ENCODE assay signal across 12 cellular contexts in genomic region chr1:85884372-85885035, GRCh38.
DNase-seq lines count a peak whose midpoint lies in the region; ATAC-seq and TF ChIP-seq lines count a peak whose summit lies in the region.
"Had no signal": no experiment of that assay in that cellular context is flagged by ENCODE, and none has a peak within 500 bp of the region (broad histone marks: within the 10 kb centered on the region; RNA-seq: fewer than 3 reads in every experiment).

No MANE protein-coding gene starts in this region.

- intact Hi-C loops in Panc1 (cut with micrococcal nuclease; ENCODE audit: unreplicated experiment): loop anchor here (5.0 kb wide), 1 partner anchor 177 kb away; the partner anchor contains the start of gene ZNHIT6

- POLR2A ChIA-PET in Panc1 (lab: Charles Lee): interaction anchor here (0.6 kb wide), 1 partner anchor 13 kb away, joined by 4 read pairs; no protein-coding TSS in a partner anchor

- BruUV-seq in Panc1 (replicated peaks; lab: Mats Ljungman, UMichigan): no TSS peak

- TF ChIP-seq POLR2A in upper lobe of left lung (IDR thresholded peaks at IDR 0.05): no peak

- H3K27me3 ChIP-seq in Panc1 (ENCODE audit: control insufficient read depth, insufficient read depth, low read length) (no peaks in the 10 kb centered on the region), upper lobe of left lung (no peaks in the 10 kb centered on the region)

- DNase-seq in NCI-H748 (lab: John Stamatoyannopoulos, UW; ENCODE audit: unreplicated experiment) (peak; percentile 22), NCI-H748 treated with DMSO at 0.1 percent for 48 hours (lab: John Stamatoyannopoulos, UW) (no peak), Panc1 (ENCODE audit: low read depth, low spot score) (peak; percentile 41), fibroblast of villous mesenchyme (ENCODE audit: low read depth) (peak; percentile 47), upper lobe of left lung (no peak), NK-92 (lab: John Stamatoyannopoulos, UW; ENCODE audit: unreplicated experiment) (no peak), midbrain (lab: John Stamatoyannopoulos, UW) (no peak), UCSD-AML1 (lab: John Stamatoyannopoulos, UW; ENCODE audit: unreplicated experiment) (no peak)
- DNase-seq: activated CD4-positive, alpha-beta T cell treated with anti-CD3 and anti-CD28 coated beads, Interleukin-2, amount 50 U/mL, for 48 hours; CD8-positive, alpha-beta memory T cell; stimulated activated naive CD8-positive, alpha-beta T cell treated with anti-CD3 and anti-CD28 coated beads, Interleukin-15, Interleukin-2, amounts not matched to agents 100 U/mL and 50 U/mL, for 24 hours had no signal

- CTCF ChIA-PET in Panc1 (lab: Charles Lee): interaction anchor here (1.2 kb wide), 1 partner anchor 192 kb away, joined by 3 read pairs; no protein-coding TSS in a partner anchor

- in situ Hi-C loops in Panc1 (cut with HindIII; ENCODE audit: low pct_unique_long_range_greater_than_20kb, low sequenced_read_pairs): no loop called here

- 52 to 63% methylated on average over 1 of the region's 1 CpG for WGBS in upper lobe of left lung, 2 donors

- H3K4me3 ChIP-seq in Panc1 (ENCODE audit: low read depth in 2 of 2, low read length in 2 of 2): no peak overlapping the region
- H3K4me3 ChIP-seq in fibroblast of villous mesenchyme (ENCODE audit: low read depth, low read length): no peak overlapping the region
- no peak overlapping the region for H3K4me3 ChIP-seq in upper lobe of left lung
- H3K4me3 ChIP-seq: lung had no signal

- H3K36me3 ChIP-seq in Panc1 (ENCODE audit: control insufficient read depth, insufficient read depth, low read length): no peaks in the 10 kb centered on the region
- H3K36me3 ChIP-seq in upper lobe of left lung: no peaks in the 10 kb centered on the region

- H3K27ac ChIP-seq in Panc1 (ENCODE audit: low read length): no peak overlapping the region
- no peak overlapping the region for H3K27ac ChIP-seq in upper lobe of left lung

- H3K4me1 ChIP-seq in Panc1 (ENCODE audit: control insufficient read depth, insufficient read depth, low read length) (no peaks in the 10 kb centered on the region), upper lobe of left lung (no peaks in the 10 kb centered on the region)

- TF ChIP-seq EP300 in upper lobe of left lung (IDR thresholded peaks at IDR 0.05): no peak

- peak; percentile 86 for TF ChIP-seq CTCF in Panc1 (IDR thresholded peaks at IDR 0.05)
- peak; percentile 64 for TF ChIP-seq CTCF in fibroblast of villous mesenchyme (IDR thresholded peaks at IDR 0.05; ENCODE audit: insufficient read depth, low read depth, low read length)
- peak in 5 of 6 experiments; percentile 13 to 40 (median 22) for TF ChIP-seq CTCF in upper lobe of left lung (IDR thresholded peaks at IDR 0.05)

- ATAC-seq in Panc1 (peak; percentile 95), upper lobe of left lung (ENCODE audit: low FRiP score in 2 of 2) (no peak)
- ATAC-seq: stimulated activated naive CD8-positive, alpha-beta T cell treated with anti-CD3 and anti-CD28 coated beads, Interleukin-15, Interleukin-2, amounts not matched to agents 100 U/mL and 50 U/mL, for 24 hours had no signal

- H3K9me3 ChIP-seq in Panc1 (ENCODE audit: control insufficient read depth, insufficient read depth, low read depth, low read length): no peaks in the 10 kb centered on the region
- no peaks in the 10 kb centered on the region for H3K9me3 ChIP-seq in upper lobe of left lung

Comparison
In these comparisons a context has a peak if more than half of its experiments do, and no peak if none do; other contexts are left out.
1. DNase-seq: peak in NCI-H748 (single experiment), Panc1 (single experiment) and fibroblast of villous mesenchyme (single experiment); none in NCI-H748 treated with DMSO at 0.1 percent for 48 hours (single experiment), upper lobe of left lung (0 of 2), NK-92 (single experiment), midbrain (single experiment) and UCSD-AML1 (single experiment).
2. CTCF ChIP-seq: peak in every context shown above with its lines; median percentile 86 in Panc1; 64 in fibroblast of villous mesenchyme; 22 in upper lobe of left lung.